Comparison of ENCODE assay signal across 10 cellular contexts in the genomic region with DNA sequence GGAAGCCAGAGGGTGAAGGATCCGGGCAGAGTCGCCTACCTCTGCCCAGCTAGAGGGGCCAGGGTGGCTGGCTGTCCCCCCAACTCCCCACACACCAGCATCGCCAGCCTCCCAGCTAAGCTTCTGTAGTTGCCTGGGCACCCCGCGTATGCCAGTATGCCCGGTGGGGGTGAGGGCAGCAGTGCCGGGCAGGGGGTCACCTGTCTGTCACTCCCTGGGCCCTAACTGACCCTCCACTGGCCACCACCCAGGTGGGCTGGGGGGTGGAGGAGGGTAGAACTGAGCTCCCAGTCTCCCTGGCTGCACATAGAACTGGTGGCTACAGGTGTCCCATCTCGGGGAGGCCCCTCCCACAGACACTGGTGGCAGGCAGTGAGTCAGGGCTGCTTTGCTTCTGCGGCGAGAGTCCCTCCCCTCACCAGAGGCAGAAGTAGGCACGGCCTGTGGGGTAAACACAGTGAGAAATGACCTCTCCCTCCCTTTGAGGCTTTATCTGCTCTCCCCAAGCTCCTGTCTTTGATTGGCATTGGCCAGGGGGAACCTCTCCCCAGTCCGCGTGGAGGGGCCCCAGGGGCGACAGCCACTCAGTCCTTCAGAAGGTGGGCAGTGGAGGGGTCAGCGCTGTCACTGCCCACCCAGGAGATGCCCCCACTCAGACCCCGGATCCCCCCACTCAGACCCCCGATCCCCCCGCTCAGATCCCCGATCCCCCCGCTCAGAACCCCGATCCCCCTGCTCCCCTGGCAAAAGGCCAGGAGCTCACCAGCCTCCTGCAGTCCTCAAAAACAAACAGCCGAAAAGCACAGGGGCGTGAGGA.
DNase-seq lines count a peak whose midpoint lies in the region; ATAC-seq lines count a peak whose summit lies in the region.
"Had no signal": no experiment of that assay in that cellular context is flagged by ENCODE, and none has a peak within 500 bp of the region (broad histone marks: within the 10 kb centered on the region; RNA-seq: fewer than 3 reads in every experiment).

No MANE protein-coding gene starts in this region.

- DNase-seq in activated CD8-positive, alpha-beta memory T cell treated with anti-CD3 and anti-CD28 coated beads, Interleukin-2, amount 50 U/mL, for 4 hours: peak; percentile 42
- DNase-seq in activated CD8-positive, alpha-beta memory T cell treated with anti-CD3 and anti-CD28 coated beads, Interleukin-2, amount 50 U/mL, for 48 hours: no peak
- peak; percentile 41 for DNase-seq in NAMALWA (ENCODE audit: low spot score)
- peak; percentile 23 for DNase-seq in activated T-cell treated with anti-CD3 and anti-CD28 coated beads for 48 hours (ENCODE audit: low read depth)
- peak in 2 of 3 experiments; percentile 9 to 21 for DNase-seq in stimulated activated CD4-positive, alpha-beta T cell treated with anti-CD3 and anti-CD28 coated beads, TNF-alpha, amount 100 ng/mL, for 4 hours (ENCODE audit: low read depth in 3 of 3)
- DNase-seq in NCI-H1930 (lab: John Stamatoyannopoulos, UW): no peak
- DNase-seq: KG1 had no signal

- ATAC-seq in HG02623 (IDR thresholded peaks at IDR 0.05; ENCODE audit: unreplicated experiment) (no peak), HG03442 (IDR thresholded peaks at IDR 0.05; ENCODE audit: unreplicated experiment) (no peak)
- ATAC-seq: left lung had no signal

Comparison
In these comparisons a context has a peak if more than half of its experiments do, and no peak if none do; other contexts are left out.
1. DNase-seq: peak in activated CD8-positive, alpha-beta memory T cell treated with anti-CD3 and anti-CD28 coated beads, Interleukin-2, amount 50 U/mL, for 4 hours (single experiment), NAMALWA (single experiment), activated T-cell treated with anti-CD3 and anti-CD28 coated beads for 48 hours (single experiment) and stimulated activated CD4-positive, alpha-beta T cell treated with anti-CD3 and anti-CD28 coated beads, TNF-alpha, amount 100 ng/mL, for 4 hours (2 of 3); none in activated CD8-positive, alpha-beta memory T cell treated with anti-CD3 and anti-CD28 coated beads, Interleukin-2, amount 50 U/mL, for 48 hours (single experiment) and NCI-H1930 (0 of 2).